Comparison of ENCODE assay signal across 8 cellular contexts in the genomic region with DNA sequence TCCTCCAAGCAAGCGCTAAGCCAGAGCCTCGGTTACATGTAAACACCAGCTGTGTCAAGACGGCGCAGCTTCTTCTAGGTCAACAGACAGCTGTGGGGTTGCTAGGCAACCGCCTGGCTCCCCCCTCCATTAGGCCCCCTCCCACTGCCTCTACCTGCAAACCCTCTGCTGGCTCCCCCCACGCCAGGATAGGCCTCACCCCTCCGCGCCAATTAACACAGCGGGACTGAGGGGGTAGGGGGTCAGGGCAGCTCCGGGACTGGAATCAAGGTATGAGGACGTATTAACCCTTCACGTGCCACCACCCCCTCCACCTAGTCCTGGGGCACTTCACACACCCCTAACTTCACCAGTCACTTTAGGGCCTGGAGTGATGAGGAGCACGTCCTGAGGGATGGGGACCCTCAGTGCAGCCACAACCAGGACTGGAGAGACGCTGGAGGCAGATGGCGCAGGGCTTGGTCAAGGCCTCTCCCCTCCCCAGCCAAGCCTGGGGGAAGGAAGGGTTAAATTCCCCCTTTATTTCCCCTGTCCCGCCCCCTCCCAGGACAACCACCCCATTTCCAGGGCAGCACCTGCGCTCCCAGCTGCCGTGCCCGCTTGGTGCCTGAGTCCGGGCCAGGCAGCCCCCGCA. TPM values are rescaled to one million over a fixed set of nuclear protein-coding genes. Genes with fewer than 3 reads are reported as not detected.
DNase-seq lines count a peak whose midpoint lies in the region; ATAC-seq and TF ChIP-seq lines count a peak whose summit lies in the region.

No MANE protein-coding gene starts in this region.

- no peaks in the 10 kb centered on the region for H3K9me3 ChIP-seq in KOPT-K1 (ENCODE audit: insufficient read depth, low read length, poor library complexity, severe bottlenecking)
- H3K9me3 ChIP-seq in lower lobe of right lung = no peaks in the 10 kb centered on the region
- H3K9me3 ChIP-seq in thoracic aorta = no peaks in the 10 kb centered on the region

- peak overlapping the region; percentile 83 for H3K27ac ChIP-seq in KOPT-K1 (ENCODE audit: low read depth, low read length, poor library complexity, severe bottlenecking)
- peak overlapping the region; percentile 84 for H3K27ac ChIP-seq in lower lobe of right lung
- peak overlapping the region; percentile 76 to 77 for H3K27ac ChIP-seq in thoracic aorta

- DNase-seq in CD1c-positive myeloid dendritic cell (ENCODE audit: extremely low spot score) (peak; percentile 20), RPMI7951 (ENCODE audit: low read depth) (peak; percentile 38), chondrocyte (ENCODE audit: low spot score) (no peak), lower lobe of right lung (peak; percentile 66), thoracic aorta (ENCODE audit: low spot score) (no peak)

- H3K27me3 ChIP-seq in lower lobe of right lung (ENCODE audit: low read depth) (no peaks in the 10 kb centered on the region), thoracic aorta (replicated peaks; ENCODE audit: insufficient read depth) (no peaks in the 10 kb centered on the region)

- H3K9me3 Mint-ChIP-seq in chondrocyte (ENCODE audit: low read depth) = no peaks in the 10 kb centered on the region

- H3K4me3 ChIP-seq in lower lobe of right lung = peak overlapping the region; percentile 60
- H3K4me3 ChIP-seq in thoracic aorta = peak overlapping the region; percentile 77

- H3K27ac Mint-ChIP-seq in chondrocyte (ENCODE audit: unreplicated experiment) = peak overlapping the region; percentile 49

- peaks cover 7% of the 10 kb centered on the region for H3K36me3 Mint-ChIP-seq in chondrocyte (ENCODE audit: low read depth)

- peaks cover 69% of the 10 kb centered on the region for H3K4me1 ChIP-seq in lower lobe of right lung
- H3K4me1 ChIP-seq in thoracic aorta (ENCODE audit: control insufficient read depth in 1 of 2, low read depth in 2 of 2) = peaks cover 46 to 76% of the 10 kb centered on the region in 2 donors

- H3K36me3 ChIP-seq in KOPT-K1 (ENCODE audit: insufficient read depth, low read length) (no peaks in the 10 kb centered on the region; the same call in 1 of the 2 replicates), lower lobe of right lung (no peaks in the 10 kb centered on the region), thoracic aorta (no peaks in the 10 kb centered on the region)

- peaks cover 65% of the 10 kb centered on the region for H3K4me1 Mint-ChIP-seq in chondrocyte (ENCODE audit: low read depth)

- intact Hi-C loops in lower lobe of right lung (cut with DNase I) = no loop called here

- no peaks in the 10 kb centered on the region for H3K27me3 Mint-ChIP-seq in chondrocyte (ENCODE audit: low read depth)

- ATAC-seq in lower lobe of right lung (peak in 1 of 2 donors; percentile 1), thoracic aorta (ENCODE audit: insufficient number of reproducible peaks, low FRiP score, low read depth) (no peak), HG03045 (IDR thresholded peaks at IDR 0.05; ENCODE audit: unreplicated experiment) (no peak), GM18858 (IDR thresholded peaks at IDR 0.05; ENCODE audit: unreplicated experiment) (no peak)

- H3K4me3 Mint-ChIP-seq in chondrocyte (ENCODE audit: unreplicated experiment) = no peak overlapping the region

- TF ChIP-seq CTCF in chondrocyte (IDR thresholded peaks at IDR 0.05) = no peak
- TF ChIP-seq CTCF in lower lobe of right lung (IDR thresholded peaks at IDR 0.05) = no peak
- no peak for TF ChIP-seq CTCF in thoracic aorta (IDR thresholded peaks at IDR 0.05)

RNA-seq across cellular contexts. Expression of a gene that starts 37.4 kb away (rescaled TPM):
- 15.1 and 16.3 TPM in 2 replicates for total RNA-seq in RPMI7951 (2014; rRNA removed; shearing (Covaris generic))
- total RNA-seq in chondrocyte (114 to 136 TPM (median 128 TPM) in 3 replicates), lower lobe of right lung (159 TPM), thoracic aorta (10 to 100 TPM; 60.1 to 83.7 TPM)

Comparison
In these comparisons a context has a peak if more than half of its experiments do, and no peak if none do; other contexts are left out.
1. DNase-seq: peak in CD1c-positive myeloid dendritic cell (single experiment), RPMI7951 (single experiment) and lower lobe of right lung (single experiment); none in chondrocyte (single experiment) and thoracic aorta (single experiment).
2. Peak in every context shown above with its lines, with median percentiles within 50 percentile points of each other: H3K27ac ChIP-seq.